ENCODE assay signal across 21 cellular contexts in genomic region chr3:27730774-27731659, GRCh38. TPM values are rescaled to one million over a fixed set of nuclear protein-coding genes. Genes with fewer than 3 reads are reported as not detected.
DNase-seq lines count a peak whose midpoint lies in the region; ATAC-seq, FAIRE-seq and TF ChIP-seq lines count a peak whose summit lies in the region.
"Had no signal": no experiment of that assay in that cellular context is flagged by ENCODE, and none has a peak within 500 bp of the region (broad histone marks: within the 10 kb centered on the region; RNA-seq: fewer than 3 reads in every experiment).

No MANE protein-coding gene starts in this region.

- H3K9me3 ChIP-seq in CD8-positive, alpha-beta memory T cell (ENCODE audit: low read length) = no peaks in the 10 kb centered on the region
- no peaks in the 10 kb centered on the region; the same call in 1 of the 2 replicates for H3K9me3 ChIP-seq in HUES48 (ENCODE audit: control insufficient read depth, insufficient read depth, low read length)
- H3K9me3 ChIP-seq in H1 (ENCODE audit: insufficient read depth in 2 of 2, low read depth in 1 of 2, low read length in 1 of 2) = no peaks in the 10 kb centered on the region
- H3K9me3 ChIP-seq: ascending aorta, left ventricle myocardium inferior had no signal

- H3K79me2 ChIP-seq in H1 (ENCODE audit: control insufficient read depth in 1 of 2, insufficient read depth in 2 of 2, low read length in 2 of 2) = no peaks in the 10 kb centered on the region

- no peak overlapping the region for H3K18ac ChIP-seq in H1 (ENCODE audit: extremely low read depth, low read length)

- H3K27me3 ChIP-seq in CD8-positive, alpha-beta memory T cell (ENCODE audit: insufficient read depth, low read length, poor library complexity, severe bottlenecking) = peaks cover 44% of the 10 kb centered on the region
- H3K27me3 ChIP-seq in HUES48 (ENCODE audit: control insufficient read depth, insufficient read depth, low read length) = peaks cover 98% of the 10 kb centered on the region
- H3K27me3 ChIP-seq in H1 (replicated peaks in 1 of 4; ENCODE audit: control insufficient read depth in 3 of 4, extremely low read depth in 1 of 4, insufficient read depth in 3 of 4, low read length in 3 of 4) = peaks cover 51 to 75% (median 69%) of the 10 kb centered on the region in 4 experiments

- intact Hi-C loops in natural killer cell (cut with micrococcal nuclease) = no loop called here

- no peak overlapping the region for H2BK20ac ChIP-seq in H1 (ENCODE audit: low read length)

- peaks cover 41 to 55% of the 10 kb centered on the region in 2 donors for H3K27me3 Mint-ChIP-seq in CD8-positive, alpha-beta memory T cell
- H3K27me3 Mint-ChIP-seq in natural killer cell (ENCODE audit: low read depth in 2 of 2) = peaks cover 66 to 72% of the 10 kb centered on the region in 2 donors

- no peak overlapping the region for H3K23ac ChIP-seq in H1 (ENCODE audit: insufficient read length)

- no peak for TF ChIP-seq RAD21 in H1 (IDR thresholded peaks at IDR 0.05 in 1 of 2, conservative IDR thresholded peaks at IDR 0.05 in 1 of 2; ENCODE audit: low read depth in 2 of 2, low read length in 2 of 2)

- no peak overlapping the region for H3K14ac ChIP-seq in H1 (ENCODE audit: insufficient read length)

- no peak overlapping the region for H2AFZ ChIP-seq in H1 (ENCODE audit: low read length)

- TF ChIP-seq POLR2A in H1 (IDR thresholded peaks at IDR 0.05; ENCODE audit: control extremely low read depth in 1 of 2, low read depth in 2 of 2, low read length in 2 of 2) = no peak

- no peaks in the 10 kb centered on the region for H3K79me1 ChIP-seq in H1 (ENCODE audit: low read depth, low read length)

- FAIRE-seq in H1 (lab: Jason Lieb, UNC) = no peak
- FAIRE-seq: GM19239, small intestine had no signal

- no peak overlapping the region for H2BK12ac ChIP-seq in H1 (ENCODE audit: low read depth, low read length)

- CTCF ChIA-PET in CD8-positive, alpha-beta memory T cell (lab: Charles Lee) = interaction anchor here (0.6 to 1.9 kb wide), 3 partner anchors 9 to 441 kb away, joined by 3 to 10 read pairs (median 4); partner anchors contain the start of gene EOMES
- CTCF ChIA-PET in H1 (lab: Charles Lee; ENCODE audit: partially characterized antibody) = interaction anchor here (1.0 to 3.0 kb wide), 5 partner anchors 10 to 587 kb away, joined by 3 to 23 read pairs (median 4); partner anchors contain the start of gene EOMES

- H3K9ac ChIP-seq in HUES48 (ENCODE audit: low read depth, low read length) (no peak overlapping the region), H1 (replicated peaks in 1 of 4; ENCODE audit: extremely low read depth in 1 of 4, low read depth in 3 of 4, low read length in 3 of 4) (no peak overlapping the region)

- H4K20me1 ChIP-seq in H1 (replicated peaks in 1 of 2; ENCODE audit: control insufficient read depth in 1 of 2, insufficient read depth in 2 of 2, low read length in 2 of 2) = peaks cover 0 to 19% of the 10 kb centered on the region in 2 experiments

- H2BK5ac ChIP-seq in H1 (ENCODE audit: low read depth, low read length) = no peak overlapping the region

- H3K56ac ChIP-seq in H1 (replicated peaks; ENCODE audit: insufficient read length, low read depth, low read length) = no peak overlapping the region

- H3K36me3 Mint-ChIP-seq in CD8-positive, alpha-beta memory T cell = no peaks in the 10 kb centered on the region
- no peaks in the 10 kb centered on the region for H3K36me3 Mint-ChIP-seq in natural killer cell

- H3K4me1 ChIP-seq in CD8-positive, alpha-beta memory T cell (ENCODE audit: insufficient read depth, low read length) = peaks cover 26% of the 10 kb centered on the region
- H3K4me1 ChIP-seq in HUES48 (ENCODE audit: control insufficient read depth, insufficient read depth, low read length) = peaks cover 56% of the 10 kb centered on the region
- H3K4me1 ChIP-seq in H1 (replicated peaks in 1 of 4; ENCODE audit: control insufficient read depth in 3 of 4, insufficient read depth in 4 of 4, low read length in 3 of 4) = peaks cover 6 to 22% (median 20%) of the 10 kb centered on the region in 4 experiments

- no peak overlapping the region for H4K5ac ChIP-seq in H1 (ENCODE audit: insufficient read length, low read depth, low read length)

- H2BK15ac ChIP-seq in H1 (ENCODE audit: low read length) = no peak overlapping the region

- no peak for TF ChIP-seq EP300 in H1 (IDR thresholded peaks at IDR 0.05; ENCODE audit: borderline replicate concordance in 1 of 2, low read depth in 2 of 2, low read length in 2 of 2)

- peaks cover 0 to 2% (median 0%) of the 10 kb centered on the region in 5 donors for H3K9me3 Mint-ChIP-seq in CD8-positive, alpha-beta memory T cell
- H3K9me3 Mint-ChIP-seq in natural killer cell = no peaks in the 10 kb centered on the region

- POLR2A ChIA-PET in CD8-positive, alpha-beta memory T cell (lab: Charles Lee) = interaction anchor here (0.5 kb wide), 1 partner anchor 167 kb away, joined by 4 read pairs; no protein-coding TSS in a partner anchor
- POLR2A ChIA-PET in H1 (lab: Charles Lee; ENCODE audit: partially characterized antibody) = interaction anchor here (1.7 kb wide), 1 partner anchor 10 kb away, joined by 9 read pairs; the partner anchor contains the start of gene EOMES

- H2AK5ac ChIP-seq in H1 (ENCODE audit: low read depth, low read length) = no peak overlapping the region

- H3K4me3 ChIP-seq in CD8-positive, alpha-beta memory T cell (ENCODE audit: low read length) = no peak overlapping the region
- H3K4me3 ChIP-seq in HUES48 (ENCODE audit: low read depth, low read length) (0 out of 2 replicates have a peak overlapping the region, but pooled peaks have one; percentile 46), H1 (ENCODE audit: extremely low read depth in 1 of 4, insufficient read depth in 2 of 4, low read depth in 3 of 4, low read length in 4 of 4) (peak overlapping the region in 3 of 4 experiments; percentile 12 to 53 (median 32); a peak in 5 of 8 replicates)

- H3K4me1 Mint-ChIP-seq in CD8-positive, alpha-beta memory T cell = peaks cover 35 to 41% (median 37%) of the 10 kb centered on the region in 3 donors
- peaks cover 37 to 45% of the 10 kb centered on the region in 2 donors for H3K4me1 Mint-ChIP-seq in natural killer cell

- ATAC-seq in natural killer cell = no peak
- ATAC-seq: HCT116 had no signal

- WGBS in H1 (ENCODE audit: extremely low coverage in 1 of 2, insufficient coverage in 1 of 2, insufficient read length in 1 of 2, insufficient replicate concordance in 2 of 2, low coverage in 1 of 2, low lambda C conversion rate in 2 of 2, missing lambda C conversion rate in 1 of 2), 2 experiments = 5% methylated on average over 31 of the region's 31 CpGs; no CpG with 5 or more reads in 1 of the 2 experiments

- no peaks in the 10 kb centered on the region for H3K36me3 ChIP-seq in CD8-positive, alpha-beta memory T cell (ENCODE audit: insufficient read depth, low read length)
- H3K36me3 ChIP-seq in HUES48 (ENCODE audit: control insufficient read depth, insufficient read depth, low read length) = no peaks in the 10 kb centered on the region
- H3K36me3 ChIP-seq in H1 (ENCODE audit: control insufficient read depth in 2 of 4, insufficient read depth in 4 of 4, low read length in 3 of 4) = no peaks in the 10 kb centered on the region
- H3K36me3 ChIP-seq: ascending aorta, left ventricle myocardium inferior had no signal

- H3K27ac ChIP-seq in CD8-positive, alpha-beta memory T cell (ENCODE audit: low read depth, low read length) = no peak overlapping the region
- H3K27ac ChIP-seq in HUES48 (ENCODE audit: low read depth, low read length) (no peak overlapping the region), H1 (ENCODE audit: low read depth, low read length) (no peak overlapping the region)
- H3K27ac ChIP-seq: ascending aorta, left ventricle myocardium inferior, VCaP had no signal

- no peak overlapping the region for H4K91ac ChIP-seq in H1 (replicated peaks; ENCODE audit: insufficient read length, low read length)

- peak overlapping the region; percentile 76 to 87 (median 79) for H3K4me3 Mint-ChIP-seq in CD8-positive, alpha-beta memory T cell
- peak overlapping the region; percentile 5 for H3K4me3 Mint-ChIP-seq in natural killer cell

- peaks cover 5% of the 10 kb centered on the region; the same call in 1 of the 2 replicates for H3K23me2 ChIP-seq in H1 (ENCODE audit: low read depth, low read length)

- no peak for TF ChIP-seq CTCF in H1 (IDR thresholded peaks at IDR 0.05; ENCODE audit: control extremely low read depth in 1 of 3, insufficient read depth in 1 of 3, low read depth in 1 of 3, low read length in 3 of 3)
- no peak for TF ChIP-seq CTCF in natural killer cell (IDR thresholded peaks at IDR 0.05)

- no peak overlapping the region for H3K27ac Mint-ChIP-seq in CD8-positive, alpha-beta memory T cell
- H3K27ac Mint-ChIP-seq in natural killer cell = no peak overlapping the region
- H3K27ac Mint-ChIP-seq: progenitor cell of endocrine pancreas had no signal

- DNase-seq in CD8-positive, alpha-beta memory T cell = no peak
- DNase-seq in H1 (ENCODE audit: low read depth in 1 of 2, low spot score in 2 of 2) (peak in 1 of 2 experiments; percentile 55), natural killer cell (no peak), HT-29 (ENCODE audit: low spot score) (no peak), HUDEP-2 (lab: John Stamatoyannopoulos, UW; ENCODE audit: unreplicated experiment in 76 of 76) (no peak), NCI-H510A treated with DMSO at 0.1 percent for 48 hours (lab: John Stamatoyannopoulos, UW) (no peak), LoVo (ENCODE audit: low spot score) (no peak)
- DNase-seq: AML-193; Calu3; KG1; left ventricle myocardium inferior; NCI-H2029 treated with DMSO at 0.1 percent for 48 hours; small intestine; stimulated activated CD4-positive, alpha-beta T cell treated with anti-CD3 and anti-CD28 coated beads, Interleukin-4, amount 100 ng/mL, for 24 hours; SW 1271 had no signal

- no peak overlapping the region for H2BK120ac ChIP-seq in H1 (replicated peaks; ENCODE audit: low read depth, low read length)

- peak overlapping the region; percentile 44 to 73 for H3K4me2 ChIP-seq in H1 (ENCODE audit: insufficient read depth in 1 of 2, low read depth in 2 of 2, low read length in 2 of 2)

- no peak overlapping the region for H3K4ac ChIP-seq in H1 (replicated peaks; ENCODE audit: insufficient read length, low read depth, low read length)

- no peak overlapping the region; the same call in 1 of the 2 replicates for H4K8ac ChIP-seq in H1 (ENCODE audit: extremely low read depth, insufficient read depth, low read length)

RNA-seq across cellular contexts. Expression of gene EOMES, which starts 8.9 kb away (rescaled TPM):
- 10 to 100 TPM; 37.1 to 37.2 TPM for total RNA-seq in CD8-positive, alpha-beta memory T cell
- polyA plus RNA-seq in CD8-positive, alpha-beta memory T cell = 188 TPM
- total RNA-seq in H1 (2021; fragmentation: NEBNext Ultra II Directional; extraction: Animal tissue kit (Norgen Biotek cat#: 25700)) = 0.47 and 0.50 TPM in 2 replicates
- 0.09 TPM in 2 replicates for polyA plus RNA-seq in H1 (2011; rRNA removed)
- 0.13 TPM for polyA plus RNA-seq in H1 (2011; cell fraction: cytosol; rRNA removed)
- polyA plus RNA-seq in H1 (2011; cell fraction: nucleus; rRNA removed) = 0.11 TPM
- polyA plus RNA-seq in H1 (2012, experiment 1 of 2) = 0.18 to 0.91 TPM (median 0.46 TPM) in 4 replicates
- polyA plus RNA-seq in H1 (2012, experiment 2 of 2) = 0.73 TPM
- 0.26 TPM for polyA plus RNA-seq in H1 (2013, experiment 1 of 2)
- polyA plus RNA-seq in H1 (2013, experiment 2 of 2) = 0.18 TPM
- polyA minus RNA-seq in H1 (2011; rRNA and poly(A)+ RNA removed) = 0.25 and 0.37 TPM in 2 replicates
- polyA minus RNA-seq in H1 (2011; cell fraction: cytosol; rRNA and poly(A)+ RNA removed) = not detected
- 0.40 TPM for polyA minus RNA-seq in H1 (2011; cell fraction: nucleus; rRNA and poly(A)+ RNA removed)
- 10 to 100 TPM; 30.3 to 64.0 (median 32.2) TPM for total RNA-seq in natural killer cell
- total RNA-seq in HT-29 (2014; rRNA removed; shearing (Covaris generic)) = not detected in 2 replicates
- total RNA-seq: ascending aorta, progenitor cell of endocrine pancreas had no signal

Comparison
In these comparisons a context has a peak if more than half of its experiments do, and no peak if none do; other contexts are left out.
1. RNA of gene EOMES, which starts 8.9 kb away (total RNA-seq): 37.1 to 37.2 TPM in CD8-positive, alpha-beta memory T cell and 30.3 to 64.0 TPM in natural killer cell; 0.47 to 0.50 TPM in H1 and not detected in HT-29; every median in the first group is over 10 times any median in the second.